1 cellular context compared by ENCODE assay signal in genomic region chr14:73143617-73144016, GRCh38.
TF ChIP-seq lines count a peak whose summit lies in the region.

No MANE protein-coding gene starts in this region.

TF ChIP-seq in GM12878, 131 proteins besides CTCF, POLR2A, EP300 and RAD21:
- TF ChIP-seq LARP7 (IDR thresholded peaks at IDR 0.05) (no peak), GABPA (IDR thresholded peaks at IDR 0.05; ENCODE audit: low read depth) (no peak), ATF3 (IDR thresholded peaks at IDR 0.05; ENCODE audit: borderline replicate concordance, extremely low read depth, low read depth, low read length) (no peak), HDAC2 (IDR thresholded peaks at IDR 0.05) (no peak), ZSCAN29 (IDR thresholded peaks at IDR 0.05) (no peak), RB1 (IDR thresholded peaks at IDR 0.05; ENCODE audit: borderline replicate concordance) (no peak), SIX5 (IDR thresholded peaks at IDR 0.05; ENCODE audit: low read depth, low read length, severe bottlenecking) (no peak), TCF3 (IDR thresholded peaks at IDR 0.05; ENCODE audit: borderline replicate concordance, insufficient read depth, low read depth, low read length) (no peak), ZNF24 (IDR thresholded peaks at IDR 0.05) (no peak), RBBP5 (conservative IDR thresholded peaks at IDR 0.05) (no peak), SP1 (IDR thresholded peaks at IDR 0.05; ENCODE audit: low read depth, low read length) (no peak), ASH2L (IDR thresholded peaks at IDR 0.05; ENCODE audit: borderline replicate concordance, low read depth) (no peak), ESRRA (IDR thresholded peaks at IDR 0.05; ENCODE audit: low read length) (no peak), FOS (IDR thresholded peaks at IDR 0.05; ENCODE audit: borderline replicate concordance, extremely low read depth, insufficient read length) (no peak), YBX1 (IDR thresholded peaks at IDR 0.05) (no peak)
